In the genomic region with DNA sequence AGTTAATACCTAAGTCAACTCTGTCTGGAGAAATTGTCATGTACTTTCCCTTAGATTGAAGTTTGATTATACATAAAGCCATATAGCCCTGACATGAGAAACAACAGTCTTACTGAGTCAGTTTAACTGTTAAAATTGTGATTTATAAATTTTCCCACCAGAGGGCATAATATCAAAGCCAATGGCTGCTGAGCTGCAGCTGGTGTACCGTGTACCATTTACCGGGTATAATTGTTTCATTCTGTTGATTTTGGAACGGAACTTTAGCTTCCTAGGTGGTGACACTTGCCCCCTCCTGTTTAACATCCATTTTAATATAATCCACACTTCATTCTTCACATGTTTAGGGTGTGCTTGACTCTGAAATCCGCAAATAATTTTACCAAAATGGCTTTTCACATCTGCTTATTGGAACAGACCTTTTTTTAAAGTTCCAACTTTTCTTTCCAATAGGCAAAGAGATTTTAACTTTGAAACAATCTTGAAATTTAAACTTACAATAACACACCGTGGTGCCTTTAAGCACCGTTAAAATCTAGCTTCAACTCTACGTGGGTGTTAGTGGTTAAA, we compare ENCODE assay signal across 8 cellular contexts.
DNase-seq lines count a peak whose midpoint lies in the region; ATAC-seq and TF ChIP-seq lines count a peak whose summit lies in the region.

No MANE protein-coding gene starts in this region.

- H3K9me3 ChIP-seq in OCI-LY7 (ENCODE audit: low read length), result no peaks in the 10 kb centered on the region

- no peak overlapping the region for H3K4me2 ChIP-seq in OCI-LY7 (ENCODE audit: low read length)

- H3K4me3 ChIP-seq in OCI-LY7 (ENCODE audit: low read depth, low read length, poor library complexity, severe bottlenecking), result no peak overlapping the region
- peak overlapping the region in 54 of 59 donors; percentile 2 to 61 (median 40) for H3K4me3 ChIP-seq in dorsolateral prefrontal cortex

- no TSS peak for BruUV-seq in OCI-LY7 (replicated peaks; lab: Mats Ljungman, UMichigan)

- H3K27me3 ChIP-seq in dorsolateral prefrontal cortex, result no peaks in the 10 kb centered on the region

- H3K27ac Mint-ChIP-seq in memory B cell, result no peak overlapping the region

- no peaks in the 10 kb centered on the region for H3K79me2 ChIP-seq in OCI-LY7 (ENCODE audit: insufficient read depth, low read depth, low read length)

- POLR2A ChIA-PET in OCI-LY7 (lab: Charles Lee), result no interaction called here

- H4K20me1 ChIP-seq in OCI-LY7 (ENCODE audit: insufficient read depth, low read length), result no peaks in the 10 kb centered on the region

- intact Hi-C loops in OCI-LY7 (cut with micrococcal nuclease; ENCODE audit: unreplicated experiment) (loop anchor here (5.0 to 10.0 kb wide), 2 partner anchors 97 to 179 kb away; no protein-coding TSS in a partner anchor), dorsolateral prefrontal cortex (cut with DNase I) (loop anchor here (5.0 to 10.0 kb wide), 4 partner anchors 77 to 197 kb away; a partner anchor contains a TSS)

- H3K27ac ChIP-seq in OCI-LY7 (ENCODE audit: low read depth, low read length, poor library complexity, severe bottlenecking) (no peak overlapping the region), dorsolateral prefrontal cortex (peak overlapping the region in 5 of 59 donors; percentile 4 to 36 (median 23))

- CTCF ChIA-PET in OCI-LY7 (lab: Charles Lee; ENCODE audit: unreplicated experiment), result no interaction called here

- H3K4me3 Mint-ChIP-seq in memory B cell, result no peak overlapping the region

- H3K36me3 Mint-ChIP-seq in memory B cell, result peaks cover 5% of the 10 kb centered on the region

- no peak overlapping the region for H2AFZ ChIP-seq in OCI-LY7 (ENCODE audit: low read length)

- H3K4me1 Mint-ChIP-seq in memory B cell, result no peaks in the 10 kb centered on the region

- no peaks in the 10 kb centered on the region for H3K36me3 ChIP-seq in OCI-LY7 (ENCODE audit: insufficient read depth, low read length)

- no peaks in the 10 kb centered on the region for H3K9me3 Mint-ChIP-seq in memory B cell

- DNase-seq in NCI-H510A treated with DMSO at 0.1 percent for 48 hours (lab: John Stamatoyannopoulos, UW), result peak; percentile 51
- no peak for DNase-seq in NCI-H510A (lab: John Stamatoyannopoulos, UW)
- DNase-seq in HS-5 (ENCODE audit: low read depth), result peak; percentile 29
- peak; percentile 54 for DNase-seq in OCI-LY7 (ENCODE audit: low spot score)
- no peak for DNase-seq in dorsolateral prefrontal cortex
- peak in 1 of 2 donors; percentile 6 for DNase-seq in memory B cell (ENCODE audit: low spot score in 2 of 2)
- DNase-seq in stimulated activated CD4-positive, alpha-beta T cell treated with anti-CD3 and anti-CD28 coated beads, Interleukin-1b, Interleukin-23, amount 100 ng/mL, for 48 hours, result no peak

- ATAC-seq in GM21423 (IDR thresholded peaks at IDR 0.05; ENCODE audit: unreplicated experiment) (peak; percentile 94), memory B cell (ENCODE audit: low read depth) (peak; percentile 71)

- peak; percentile 85 for TF ChIP-seq CTCF in OCI-LY7 (conservative IDR thresholded peaks at IDR 0.05; ENCODE audit: low read length)
- peak; percentile 50 to 91 (median 74) for TF ChIP-seq CTCF in dorsolateral prefrontal cortex (IDR thresholded peaks at IDR 0.05 in 54 of 56, conservative IDR thresholded peaks at IDR 0.05 in 2 of 56; ENCODE audit: low read depth in 1 of 56, partially characterized antibody in 56 of 56)

- H3K27me3 Mint-ChIP-seq in memory B cell, result no peaks in the 10 kb centered on the region

- no peaks in the 10 kb centered on the region for H3K9me2 ChIP-seq in OCI-LY7 (ENCODE audit: insufficient read depth, low read length)

- no peaks in the 10 kb centered on the region for H3K4me1 ChIP-seq in OCI-LY7 (ENCODE audit: insufficient read depth, low read length, poor library complexity, severe bottlenecking)

Comparison
In these comparisons a context has a peak if more than half of its experiments do, and no peak if none do; other contexts are left out.
1. DNase-seq: peak in NCI-H510A treated with DMSO at 0.1 percent for 48 hours (single experiment), HS-5 (single experiment) and OCI-LY7 (single experiment); none in NCI-H510A (single experiment), dorsolateral prefrontal cortex (0 of 10) and stimulated activated CD4-positive, alpha-beta T cell treated with anti-CD3 and anti-CD28 coated beads, Interleukin-1b, Interleukin-23, amount 100 ng/mL, for 48 hours (single experiment).